9 cellular contexts compared by ENCODE assay signal in the genomic region with DNA sequence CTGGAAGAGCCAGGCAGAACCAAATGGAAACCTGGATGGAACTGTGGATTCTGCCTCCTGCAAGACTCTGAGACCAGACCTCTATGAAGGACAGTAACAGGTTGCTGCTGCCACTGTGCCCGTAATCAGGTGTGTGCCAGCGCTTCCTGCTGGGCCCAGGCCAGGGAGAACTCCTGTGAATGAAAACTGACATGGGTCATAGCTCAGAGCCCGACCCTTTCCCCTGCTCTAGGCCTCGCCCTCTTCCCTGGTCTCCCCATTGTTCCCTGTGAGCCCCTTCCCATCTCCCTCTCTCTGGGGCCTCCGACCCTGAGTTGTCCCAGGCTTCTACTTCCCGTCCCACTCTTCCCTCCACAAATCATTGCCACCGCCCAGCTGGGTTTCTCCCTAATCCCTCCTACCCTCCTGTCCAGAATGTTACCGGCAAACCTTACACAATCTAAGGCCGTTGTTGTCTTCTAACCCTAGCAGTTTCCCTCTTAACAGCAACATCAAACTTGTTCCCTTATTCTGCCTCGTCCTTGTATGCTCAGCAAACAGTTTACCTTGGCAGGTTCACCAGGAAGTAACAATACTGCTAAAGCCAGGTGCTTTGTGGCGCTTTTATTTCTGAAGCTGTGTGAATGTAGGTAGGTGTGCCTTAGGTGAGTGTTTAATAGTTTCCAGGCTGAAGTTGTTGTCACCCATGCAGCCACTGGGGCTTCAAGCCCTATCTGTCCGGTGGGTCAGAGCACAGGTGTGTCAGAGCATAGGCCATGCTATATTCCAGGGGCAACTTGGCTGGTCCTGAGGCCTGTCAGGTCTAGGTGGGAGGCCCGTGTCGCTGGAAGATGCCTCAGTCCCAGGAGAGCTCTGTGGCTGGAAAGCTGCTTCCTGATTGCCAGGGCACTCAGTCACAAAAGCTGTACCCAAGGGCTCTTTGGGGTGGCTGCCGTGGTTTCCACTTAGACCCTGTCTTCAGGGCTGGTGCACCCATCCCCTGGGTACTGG. TPM values are rescaled to one million over a fixed set of nuclear protein-coding genes. Genes with fewer than 3 reads are reported as not detected.
A peak's percentile ranks its signal among the peaks of the same experiment; 100 is the strongest.
DNase-seq lines count a peak whose midpoint lies in the region; ATAC-seq and TF ChIP-seq lines count a peak whose summit lies in the region.
"Had no signal": no experiment of that assay in that cellular context is flagged by ENCODE, and none has a peak within 500 bp of the region (broad histone marks: within the 10 kb centered on the region; RNA-seq: fewer than 3 reads in every experiment).

No MANE protein-coding gene starts in this region.

- H3K27me3 Mint-ChIP-seq in H9 (ENCODE audit: low read depth) (peaks cover 7% of the 10 kb centered on the region), chondrocyte (ENCODE audit: low read depth) (peaks cover 4% of the 10 kb centered on the region), natural killer cell (ENCODE audit: low read depth in 2 of 2) (no peaks in the 10 kb centered on the region)

- no peak overlapping the region for H2BK15ac ChIP-seq in H9 (ENCODE audit: low read depth, low read length)

- H2BK12ac ChIP-seq in H9 (ENCODE audit: insufficient read length, low read depth, low read length): no peak overlapping the region

- H3K18ac ChIP-seq in H9 (ENCODE audit: insufficient read length, low read depth, low read length): no peak overlapping the region

- H3K27ac Mint-ChIP-seq in H9 (peak overlapping the region in 2 of 3 experiments; percentile 24 to 74; a peak in 3 of 7 replicates), chondrocyte (ENCODE audit: unreplicated experiment) (no peak overlapping the region), natural killer cell (peak overlapping the region in 1 of 2 donors; percentile 87)
- H3K27ac Mint-ChIP-seq: dendritic cell treated with granulocyte-macrophage colony-stimulating factor and Interleukin-4, amounts not matched to agents 40 ng/mL and 50 ng/mL, for 4 days had no signal

- H3K4me2 ChIP-seq in H9 (ENCODE audit: insufficient read depth, insufficient read length, low read length): no peak overlapping the region

- no peak overlapping the region for H2BK5ac ChIP-seq in H9 (ENCODE audit: insufficient read length, low read length)

- no CpG with 5 or more reads among the region's 15 CpGs for WGBS in H9 (ENCODE audit: extremely low coverage, insufficient read length, low lambda C conversion rate)

- H4K91ac ChIP-seq in H9 (ENCODE audit: insufficient read length, low read depth, low read length): no peak overlapping the region

- no peak overlapping the region for H3K4ac ChIP-seq in H9 (ENCODE audit: low read depth, low read length)

- H3T11ph ChIP-seq in H9 (ENCODE audit: low read length): no peak overlapping the region

- H3K36me3 Mint-ChIP-seq in H9 (ENCODE audit: insufficient read depth in 1 of 3, low read depth in 3 of 3) (no peaks in the 10 kb centered on the region), chondrocyte (ENCODE audit: low read depth) (peaks cover 2% of the 10 kb centered on the region), natural killer cell (no peaks in the 10 kb centered on the region)

- no peak overlapping the region for H2BK120ac ChIP-seq in H9 (ENCODE audit: low read depth, low read length, poor library complexity, severe bottlenecking)

- H3K23ac ChIP-seq in H9 (ENCODE audit: insufficient read length, low read depth, low read length): no peak overlapping the region

- H3K36me3 ChIP-seq in rectal smooth muscle tissue (ENCODE audit: control insufficient read depth, insufficient read depth, low read length): no peaks in the 10 kb centered on the region

- no peak overlapping the region for H4K8ac ChIP-seq in H9 (replicated peaks; ENCODE audit: insufficient read length, low read depth, low read length)

- intact Hi-C loops in natural killer cell (cut with micrococcal nuclease): no loop called here

- H3K9me3 Mint-ChIP-seq in H9 (no peaks in the 10 kb centered on the region), chondrocyte (ENCODE audit: low read depth) (no peaks in the 10 kb centered on the region), natural killer cell (no peaks in the 10 kb centered on the region)
- H3K9me3 Mint-ChIP-seq: dendritic cell treated with granulocyte-macrophage colony-stimulating factor and Interleukin-4, amounts not matched to agents 40 ng/mL and 50 ng/mL, for 4 days had no signal

- H3K56ac ChIP-seq in H9 (ENCODE audit: insufficient read length, low read depth, low read length): no peak overlapping the region

- no peak overlapping the region for H4K5ac ChIP-seq in H9 (ENCODE audit: insufficient read length, low read depth, low read length)

- no peak overlapping the region for H3K14ac ChIP-seq in H9 (ENCODE audit: insufficient read depth, low read length)

- no peak for ATAC-seq in HG03565 (IDR thresholded peaks at IDR 0.05; ENCODE audit: unreplicated experiment)
- ATAC-seq in HG03378 (IDR thresholded peaks at IDR 0.05; ENCODE audit: unreplicated experiment): no peak
- no peak for ATAC-seq in natural killer cell
- ATAC-seq: sciatic nerve had no signal

- H3K27ac ChIP-seq in H9 (ENCODE audit: insufficient read length, low read depth, low read length): no peak overlapping the region
- no peak overlapping the region for H3K27ac ChIP-seq in rectal smooth muscle tissue (ENCODE audit: low read depth, low read length)

- no peaks in the 10 kb centered on the region for H3K27me3 ChIP-seq in H9 (ENCODE audit: insufficient read depth, low read length)
- no peaks in the 10 kb centered on the region for H3K27me3 ChIP-seq in rectal smooth muscle tissue (ENCODE audit: control insufficient read depth, insufficient read depth, low read length)

- no peak overlapping the region for H2AFZ ChIP-seq in H9 (ENCODE audit: low read length)

- H3K4me3 Mint-ChIP-seq in H9: no peak overlapping the region; a peak in 1 of 5 replicates
- no peak overlapping the region for H3K4me3 Mint-ChIP-seq in chondrocyte (ENCODE audit: unreplicated experiment)
- H3K4me3 Mint-ChIP-seq in natural killer cell: no peak overlapping the region
- H3K4me3 Mint-ChIP-seq: dendritic cell treated with granulocyte-macrophage colony-stimulating factor and Interleukin-4, amounts not matched to agents 40 ng/mL and 50 ng/mL, for 4 days had no signal

- no peaks in the 10 kb centered on the region for H3K9me3 ChIP-seq in H9 (ENCODE audit: control insufficient read depth, low read depth, low read length)

- peak overlapping the region; percentile 10 for H3K4me3 ChIP-seq in rectal smooth muscle tissue (ENCODE audit: low read length)

- H3K23me2 ChIP-seq in H9 (ENCODE audit: insufficient read length, low read depth, low read length, poor library complexity, severe bottlenecking): no peaks in the 10 kb centered on the region

- no peak overlapping the region for H2BK20ac ChIP-seq in H9 (ENCODE audit: low read depth, low read length, poor library complexity, severe bottlenecking)

- no peaks in the 10 kb centered on the region for H3K4me1 ChIP-seq in H9 (ENCODE audit: insufficient read depth, low read length)
- no peaks in the 10 kb centered on the region for H3K4me1 ChIP-seq in rectal smooth muscle tissue (ENCODE audit: control insufficient read depth, insufficient read depth, low read length)

- H3K4me1 Mint-ChIP-seq in H9: peaks cover 5 to 6% of the 10 kb centered on the region in 2 experiments
- H3K4me1 Mint-ChIP-seq in chondrocyte (ENCODE audit: low read depth): peaks cover 6% of the 10 kb centered on the region
- H3K4me1 Mint-ChIP-seq in natural killer cell: peaks cover 28 to 35% of the 10 kb centered on the region in 2 donors

- no peaks in the 10 kb centered on the region for H3K79me2 ChIP-seq in H9 (ENCODE audit: insufficient read depth, low read length)

- no peaks in the 10 kb centered on the region for H4K20me1 ChIP-seq in H9 (ENCODE audit: control insufficient read depth, insufficient read depth, insufficient read length)

- no peak overlapping the region for H2AK5ac ChIP-seq in H9 (ENCODE audit: insufficient read length, low read length)

- TF ChIP-seq CTCF in H9 (conservative IDR thresholded peaks at IDR 0.05) (no peak), chondrocyte (IDR thresholded peaks at IDR 0.05) (no peak), natural killer cell (IDR thresholded peaks at IDR 0.05) (no peak)

- no peak overlapping the region for H3K9ac ChIP-seq in H9 (ENCODE audit: extremely low read depth, insufficient read length, low read length)
- H3K9ac ChIP-seq in rectal smooth muscle tissue (ENCODE audit: low read length): peak overlapping the region; percentile 24

- DNase-seq in H9 (no peak), NCI-H2107 (lab: John Stamatoyannopoulos, UW) (peak; percentile 37), chondrocyte (ENCODE audit: low spot score) (peak; percentile 58), natural killer cell (no peak)

- H3K79me1 ChIP-seq in H9 (ENCODE audit: insufficient read depth, low read depth, low read length, poor library complexity, severe bottlenecking): no peaks in the 10 kb centered on the region

RNA-seq across cellular contexts. Expression of gene SMPD3, which starts 32.0 kb away (rescaled TPM):
- total RNA-seq in H9 (2021): 0.70 and 0.94 TPM in 2 replicates
- 0.07 TPM in 1 of 3 replicates, not detected in the others for total RNA-seq in chondrocyte
- 10 to 100 TPM in 1 of 3 donors, 1 to 10 TPM in 2; 2.4 to 13.3 (median 3.2) TPM for total RNA-seq in natural killer cell

Comparison
In these comparisons a context has a peak if more than half of its experiments do, and no peak if none do; other contexts are left out.
1. DNase-seq: peak in NCI-H2107 (single experiment) and chondrocyte (single experiment); none in H9 (single experiment) and natural killer cell (single experiment).